Comparison of ENCODE assay signal across 13 cellular contexts in the genomic region with DNA sequence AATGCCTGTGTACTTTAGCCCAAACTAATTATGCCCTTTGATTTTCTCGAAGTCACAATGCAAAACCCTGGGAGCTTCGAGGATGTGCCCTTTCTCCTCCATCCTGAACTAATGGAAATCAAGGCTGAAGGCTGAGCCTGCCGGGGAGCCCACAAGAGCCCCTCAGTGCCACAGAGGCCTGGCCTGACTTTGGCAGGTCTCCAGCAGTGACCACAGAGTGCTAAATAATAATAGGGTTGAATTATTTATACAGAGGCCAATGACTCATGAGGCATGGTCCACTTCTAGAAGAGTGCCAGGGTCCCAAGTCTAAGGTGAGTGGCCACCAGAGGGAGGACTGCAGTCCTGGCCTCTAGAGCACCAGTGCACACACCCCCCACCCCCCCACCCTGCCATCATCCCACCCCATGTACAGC. TPM values are rescaled to one million over a fixed set of nuclear protein-coding genes. Genes with fewer than 3 reads are reported as not detected.
DNase-seq lines count a peak whose midpoint lies in the region; ATAC-seq, FAIRE-seq and TF ChIP-seq lines count a peak whose summit lies in the region.
"Had no signal": no experiment of that assay in that cellular context is flagged by ENCODE, and none has a peak within 500 bp of the region (broad histone marks: within the 10 kb centered on the region; RNA-seq: fewer than 3 reads in every experiment).

No MANE protein-coding gene starts in this region.

- H3K4me3 ChIP-seq in kidney (ENCODE audit: low read length in 2 of 2): no peak overlapping the region
- H3K4me3 ChIP-seq in upper lobe of right lung: no peak overlapping the region

- no peak overlapping the region for H3K9ac ChIP-seq in kidney (ENCODE audit: low read length in 2 of 2)

- H3K9me3 ChIP-seq in kidney (ENCODE audit: control insufficient read depth in 1 of 2, low read length in 2 of 2) (no peaks in the 10 kb centered on the region), upper lobe of right lung (no peaks in the 10 kb centered on the region)

- H3K4me1 ChIP-seq in kidney (ENCODE audit: control insufficient read depth in 1 of 2, insufficient read depth in 1 of 2, low read depth in 1 of 2, low read length in 2 of 2): no peaks in the 10 kb centered on the region
- H3K4me1 ChIP-seq in upper lobe of right lung: no peaks in the 10 kb centered on the region

- POLR2A ChIA-PET in HEK293T (lab: Yijun Ruan, JAX): interaction anchor here (1.0 to 5.4 kb wide), 2 partner anchors 12 to 20 kb away, joined by 3 to 51 read pairs; a partner anchor contains a TSS

- DNase-seq in A172 (ENCODE audit: low spot score) (peak; percentile 36), HEK293T (ENCODE audit: extremely low spot score) (peak; percentile 34), SHP77 (lab: John Stamatoyannopoulos, UW) (peak; percentile 47 to 64), kidney (no peak), GM10266 (ENCODE audit: extremely low spot score) (no peak), upper lobe of right lung (no peak)
- no peak for DNase-seq in activated CD8-positive, alpha-beta memory T cell treated with anti-CD3 and anti-CD28 coated beads, Interleukin-2, amount 50 U/mL, for 4 hours
- no peak for DNase-seq in stimulated activated CD8-positive, alpha-beta memory T cell treated with anti-CD3 and anti-CD28 coated beads, Interleukin-4, amount 100 ng/mL, for 48 hours
- DNase-seq: erythroblast, NCI-H345, Right ventricle myocardium superior had no signal

- intact Hi-C loops in kidney (cut with DNase I) (no loop called here), upper lobe of right lung (cut with DNase I) (no loop called here)

- FAIRE-seq in kidney (lab: Jason Lieb, UNC): no peak
- FAIRE-seq: TTC549 had no signal

- H3K27me3 ChIP-seq in upper lobe of right lung: no peaks in the 10 kb centered on the region

- H3K27ac ChIP-seq in kidney (ENCODE audit: low read depth in 2 of 2, low read length in 2 of 2): no peak overlapping the region
- no peak overlapping the region for H3K27ac ChIP-seq in upper lobe of right lung

- no peaks in the 10 kb centered on the region for H3K36me3 ChIP-seq in kidney (ENCODE audit: control insufficient read depth in 1 of 2, insufficient read depth in 2 of 2, low read length in 2 of 2)
- no peaks in the 10 kb centered on the region for H3K36me3 ChIP-seq in upper lobe of right lung

- CTCF ChIA-PET in HEK293T (lab: Yijun Ruan, JAX): interaction anchor here (0.6 kb wide), 1 partner anchor 19 kb away, joined by 3 read pairs; a partner anchor contains a TSS

- ATAC-seq in upper lobe of right lung: no peak
- ATAC-seq: activated naive CD4-positive, alpha-beta T cell treated with anti-CD3 and anti-CD28 coated beads, Interleukin-2, amount 50 U/mL, for 72 hours had no signal

- TF ChIP-seq CTCF in kidney (IDR thresholded peaks at IDR 0.05; ENCODE audit: borderline replicate concordance, extremely low read depth, insufficient read depth) (peak; percentile 7), GM10266 (IDR thresholded peaks at IDR 0.05; ENCODE audit: control insufficient read depth, insufficient read depth, low read depth, missing control alignments) (no peak), upper lobe of right lung (IDR thresholded peaks at IDR 0.05) (no peak)

TF ChIP-seq in HEK293T, 16 proteins besides CTCF, POLR2A, EP300 and RAD21:
- TF ChIP-seq SUZ12 (IDR thresholded peaks at IDR 0.05) (no peak), TARDBP (IDR thresholded peaks at IDR 0.05) (no peak), ELF4 (IDR thresholded peaks at IDR 0.05) (no peak), FOXK2 (IDR thresholded peaks at IDR 0.05) (no peak), FOXA1 (IDR thresholded peaks at IDR 0.05) (no peak)
- TF ChIP-seq, protein P1, sequence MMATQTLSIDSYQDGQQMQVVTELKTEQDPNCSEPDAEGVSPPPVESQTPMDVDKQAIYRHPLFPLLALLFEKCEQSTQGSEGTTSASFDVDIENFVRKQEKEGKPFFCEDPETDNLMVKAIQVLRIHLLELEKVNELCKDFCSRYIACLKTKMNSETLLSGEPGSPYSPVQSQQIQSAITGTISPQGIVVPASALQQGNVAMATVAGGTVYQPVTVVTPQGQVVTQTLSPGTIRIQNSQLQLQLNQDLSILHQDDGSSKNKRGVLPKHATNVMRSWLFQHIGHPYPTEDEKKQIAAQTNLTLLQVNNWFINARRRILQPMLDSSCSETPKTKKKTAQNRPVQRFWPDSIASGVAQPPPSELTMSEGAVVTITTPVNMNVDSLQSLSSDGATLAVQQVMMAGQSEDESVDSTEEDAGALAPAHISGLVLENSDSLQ (IDR thresholded peaks at IDR 0.05): no peak

RNA-seq across cellular contexts. Expression of a gene that starts 19.1 kb away (rescaled TPM):
- total RNA-seq in A172 (2014; rRNA removed; shearing (Covaris generic)): 12.5 and 17.8 TPM in 2 replicates
- total RNA-seq in kidney: 18.0 TPM
- polyA plus RNA-seq in kidney (ENCODE audit: insufficient read depth, low read depth, low replicate concordance): 14.9 TPM
- 23.8 TPM for total RNA-seq in upper lobe of right lung

Comparison
In these comparisons a context has a peak if more than half of its experiments do, and no peak if none do; other contexts are left out.
1. DNase-seq: peak in A172 (single experiment), HEK293T (single experiment) and SHP77 (2 of 2); none in kidney (single experiment), GM10266 (single experiment), activated CD8-positive, alpha-beta memory T cell treated with anti-CD3 and anti-CD28 coated beads, Interleukin-2, amount 50 U/mL, for 4 hours (single experiment), stimulated activated CD8-positive, alpha-beta memory T cell treated with anti-CD3 and anti-CD28 coated beads, Interleukin-4, amount 100 ng/mL, for 48 hours (single experiment) and upper lobe of right lung (single experiment).